8 cellular contexts compared by ENCODE assay signal in the genomic region with DNA sequence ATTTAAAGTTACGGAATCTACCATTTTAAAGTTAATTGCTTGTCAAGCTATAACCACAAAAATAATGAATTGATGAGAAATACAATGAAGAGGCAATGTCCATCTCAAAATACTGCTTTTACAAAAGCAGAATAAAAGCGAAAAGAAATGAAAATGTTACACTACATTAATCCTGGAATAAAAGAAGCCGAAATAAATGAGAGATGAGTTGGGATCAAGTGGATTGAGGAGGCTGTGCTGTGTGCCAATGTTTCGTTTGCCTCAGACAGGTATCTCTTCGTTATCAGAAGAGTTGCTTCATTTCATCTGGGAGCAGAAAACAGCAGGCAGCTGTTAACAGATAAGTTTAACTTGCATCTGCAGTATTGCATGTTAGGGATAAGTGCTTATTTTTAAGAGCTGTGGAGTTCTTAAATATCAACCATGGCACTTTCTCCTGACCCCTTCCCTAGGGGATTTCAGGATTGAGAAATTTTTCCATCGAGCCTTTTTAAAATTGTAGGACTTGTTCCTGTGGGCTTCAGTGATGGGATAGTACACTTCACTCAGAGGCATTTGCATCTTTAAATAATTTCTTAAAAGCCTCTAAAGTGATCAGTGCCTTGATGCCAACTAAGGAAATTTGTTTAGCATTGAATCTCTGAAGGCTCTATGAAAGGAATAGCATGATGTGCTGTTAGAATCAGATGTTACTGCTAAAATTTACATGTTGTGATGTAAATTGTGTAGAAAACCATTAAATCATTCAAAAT. TPM values are rescaled to one million over a fixed set of nuclear protein-coding genes. Genes with fewer than 3 reads are reported as not detected.
DNase-seq lines count a peak whose midpoint lies in the region; ATAC-seq, FAIRE-seq and TF ChIP-seq lines count a peak whose summit lies in the region.

No MANE protein-coding gene starts in this region.

- peaks cover 6% of the 10 kb centered on the region for H3K4me1 Mint-ChIP-seq in astrocyte (ENCODE audit: low read depth, unreplicated experiment)

- H3K27ac Mint-ChIP-seq in astrocyte (ENCODE audit: unreplicated experiment) = peak overlapping the region; percentile 93

- FAIRE-seq in astrocyte (lab: Jason Lieb, UNC) = no peak

- no peaks in the 10 kb centered on the region for H3K27me3 ChIP-seq in heart left ventricle
- H3K27me3 ChIP-seq in astrocyte (ENCODE audit: insufficient read depth, low read length) = no peaks in the 10 kb centered on the region
- H3K27me3 ChIP-seq in left lung = no peaks in the 10 kb centered on the region
- no peaks in the 10 kb centered on the region for H3K27me3 ChIP-seq in uterus

- H3K36me3 Mint-ChIP-seq in astrocyte (ENCODE audit: low read depth, unreplicated experiment) = peaks cover 28% of the 10 kb centered on the region

- no peak overlapping the region for H2AFZ ChIP-seq in astrocyte (ENCODE audit: low read depth, low read length)

- in situ Hi-C loops in GM13977 (cut with MboI; ENCODE audit: low pct_unique_long_range_greater_than_20kb, low sequenced_read_pairs, unreplicated experiment) = loop anchor here (5.0 kb wide), 1 partner anchor 71 kb away; no protein-coding TSS in a partner anchor

- peak overlapping the region; percentile 70 to 90 (median 81) for H3K4me3 ChIP-seq in heart left ventricle
- peak overlapping the region; percentile 100 for H3K4me3 ChIP-seq in astrocyte (ENCODE audit: insufficient read depth, low read depth, low read length)
- peak overlapping the region; percentile 50 to 77 for H3K4me3 ChIP-seq in left lung
- peak overlapping the region; percentile 85 to 90 for H3K4me3 ChIP-seq in uterus

- TF ChIP-seq POLR2A in heart left ventricle (IDR thresholded peaks at IDR 0.05) (peak in 1 of 2 donors; percentile 13), uterus (IDR thresholded peaks at IDR 0.05) (peak in 1 of 2 donors; percentile 29)

- H3K9ac ChIP-seq in astrocyte (ENCODE audit: low read length) = peak overlapping the region; percentile 100

- TF ChIP-seq CTCF in heart left ventricle (IDR thresholded peaks at IDR 0.05) (no peak), astrocyte (IDR thresholded peaks at IDR 0.05; ENCODE audit: insufficient read depth, low read depth, low read length) (no peak), left lung (IDR thresholded peaks at IDR 0.05) (no peak), uterus (IDR thresholded peaks at IDR 0.05) (no peak), GM13977 (IDR thresholded peaks at IDR 0.05; ENCODE audit: extremely low read depth, insufficient read depth, missing control alignments) (no peak)

- H3K79me2 ChIP-seq in astrocyte (ENCODE audit: insufficient read depth, low read length) = peaks cover 91% of the 10 kb centered on the region

- ATAC-seq in heart left ventricle (no peak), Right ventricle myocardium inferior (no peak), left lung (no peak), GM21619 (IDR thresholded peaks at IDR 0.05; ENCODE audit: unreplicated experiment) (no peak)

- H3K27ac ChIP-seq in heart left ventricle (peak overlapping the region in 10 of 12 donors; percentile 27 to 100 (median 98)), astrocyte (ENCODE audit: low read depth, low read length) (peak overlapping the region; percentile 96), left lung (peak overlapping the region; percentile 98 to 99), uterus (peak overlapping the region; percentile 96 to 97)

- intact Hi-C loops in heart left ventricle (cut with DNase I) = no loop called here
- intact Hi-C loops in Right ventricle myocardium inferior (cut with DNase I) = no loop called here
- intact Hi-C loops in left lung (cut with DNase I) = loop anchor here in 1 of 2 donors (5.0 kb wide), 1 partner anchor 81 kb away; the partner anchor contains the start of gene NEAT1
- intact Hi-C loops in uterus (cut with DNase I; ENCODE audit: low total_unique reads) = no loop called here

- H4K20me1 ChIP-seq in astrocyte (ENCODE audit: insufficient read depth, low read length) = peaks cover 83% of the 10 kb centered on the region

- H3K4me2 ChIP-seq in astrocyte (ENCODE audit: low read length) = peak overlapping the region; percentile 84

- H3K36me3 ChIP-seq in heart left ventricle (peaks cover 15 to 69% (median 58%) of the 10 kb centered on the region in 9 donors), astrocyte (ENCODE audit: insufficient read depth, low read length) (peaks cover 62% of the 10 kb centered on the region), left lung (peaks cover 4 to 58% of the 10 kb centered on the region in 2 donors), uterus (no peaks in the 10 kb centered on the region)

- 0 to 1% (median 0%) methylated on average over 6 of the region's 6 CpGs for WGBS in heart left ventricle, 4 donors

- no peaks in the 10 kb centered on the region for H3K9me3 ChIP-seq in heart left ventricle
- no peaks in the 10 kb centered on the region for H3K9me3 ChIP-seq in astrocyte (ENCODE audit: insufficient read depth, low read depth, low read length)
- H3K9me3 ChIP-seq in left lung = no peaks in the 10 kb centered on the region
- no peaks in the 10 kb centered on the region for H3K9me3 ChIP-seq in uterus

- no peaks in the 10 kb centered on the region for H3K27me3 Mint-ChIP-seq in astrocyte (ENCODE audit: low read depth, unreplicated experiment)

- H3K4me1 ChIP-seq in heart left ventricle = peaks cover 0 to 44% (median 22%) of the 10 kb centered on the region in 12 donors
- peaks cover 7% of the 10 kb centered on the region for H3K4me1 ChIP-seq in astrocyte (ENCODE audit: insufficient read depth, low read length)
- peaks cover 3 to 37% of the 10 kb centered on the region in 2 donors for H3K4me1 ChIP-seq in left lung
- peaks cover 0 to 9% of the 10 kb centered on the region in 2 donors for H3K4me1 ChIP-seq in uterus

- peak in 1 of 5 donors; percentile 2 for DNase-seq in heart left ventricle
- no peak for DNase-seq in Right ventricle myocardium inferior (ENCODE audit: missing footprints)
- DNase-seq in astrocyte (ENCODE audit: low read depth) = peak; percentile 29
- no peak for DNase-seq in left lung
- DNase-seq in uterus = peak in 1 of 2 donors; percentile 21
- no peak for DNase-seq in GM13977 (ENCODE audit: low spot score)
- DNase-seq in NCI-H2196 treated with DMSO at 0.1 percent for 48 hours (lab: John Stamatoyannopoulos, UW; ENCODE audit: unreplicated experiment) = no peak

- H3K9me3 Mint-ChIP-seq in astrocyte (ENCODE audit: unreplicated experiment) = peaks cover 2% of the 10 kb centered on the region

- H3K4me3 Mint-ChIP-seq in astrocyte (ENCODE audit: unreplicated experiment) = no peak overlapping the region

RNA-seq across cellular contexts. Expression of gene MALAT1, which starts 4.2 kb away (rescaled TPM):
- total RNA-seq in heart left ventricle (1,000 to 10,000 TPM; 1,047 to 9,662 (median 6,606) TPM), Right ventricle myocardium inferior (5,781 TPM), astrocyte (7,772 and 8,991 TPM in 2 replicates), left lung (over 10,000 TPM; 12,400 to 15,875 TPM), uterus (over 10,000 TPM in 3 of 4 donors, 1,000 to 10,000 TPM in 1; 6,732 to 19,335 (median 13,886) TPM)
- 1,000 to 10,000 TPM; 1,168 to 4,497 TPM for polyA plus RNA-seq in heart left ventricle

RNA-seq across cellular contexts. Expression of gene SCYL1, which starts 21.9 kb away (rescaled TPM):
- total RNA-seq in heart left ventricle (100 to 1,000 TPM in 1 of 9 donors, 10 to 100 TPM in 8; 51.6 to 135 (median 62.2) TPM), Right ventricle myocardium inferior (55.6 TPM), astrocyte (106 and 128 TPM in 2 replicates), left lung (10 to 100 TPM; 81.2 to 82.5 TPM), uterus (100 to 1,000 TPM in 1 of 4 donors, 10 to 100 TPM in 3; 28.8 to 101 (median 70.1) TPM)
- polyA plus RNA-seq in heart left ventricle = 10 to 100 TPM; 86.6 to 90.2 TPM

RNA-seq across cellular contexts. Expression of gene LTBP3, which starts 55.1 kb away (rescaled TPM):
- 100 to 1,000 TPM in 1 of 9 donors, 10 to 100 TPM in 8; 51.4 to 125 (median 88.9) TPM for total RNA-seq in heart left ventricle
- 10 to 100 TPM; 26.3 to 36.3 TPM for polyA plus RNA-seq in heart left ventricle
- 72.3 TPM for total RNA-seq in Right ventricle myocardium inferior
- total RNA-seq in astrocyte = 33.2 and 36.5 TPM in 2 replicates
- total RNA-seq in left lung = 100 to 1,000 TPM in 1 of 2 donors, 10 to 100 TPM in 1; 70.8 to 157 TPM
- total RNA-seq in uterus = 100 to 1,000 TPM; 131 to 240 (median 217) TPM
